ENCODE assay signal across 8 cellular contexts in the genomic region with DNA sequence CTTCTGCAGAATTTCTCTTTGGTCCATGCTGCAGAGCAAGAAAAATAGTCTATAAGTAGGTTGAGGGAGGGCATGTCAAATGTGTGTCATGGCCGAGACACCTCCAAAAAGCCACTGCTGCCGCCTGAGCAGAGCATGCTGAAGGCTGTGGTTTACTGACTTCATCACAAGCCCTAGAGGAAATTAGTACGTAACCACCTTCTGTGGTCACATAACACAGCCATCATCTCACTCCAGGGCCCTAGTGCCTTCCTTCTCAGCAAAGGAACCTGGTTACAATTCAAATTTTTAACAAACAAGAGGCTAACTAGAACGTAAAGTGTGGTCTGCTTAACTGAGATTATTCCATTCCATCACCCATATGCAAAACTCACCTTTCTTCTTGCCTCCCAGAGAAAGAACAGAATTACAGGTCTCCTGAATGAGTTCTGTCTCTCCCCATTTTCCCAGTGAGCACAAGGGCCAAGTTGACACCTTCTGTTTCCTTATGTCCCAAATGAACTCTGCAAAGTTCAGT. TPM values are rescaled to one million over a fixed set of nuclear protein-coding genes. Genes with fewer than 3 reads are reported as not detected.
DNase-seq lines count a peak whose midpoint lies in the region; ATAC-seq lines count a peak whose summit lies in the region.

Gene PTPN22, minus strand, starts transcription at position 116 of the 517 bp plus-strand sequence.

- H3K4me1 ChIP-seq in CD8-positive, alpha-beta memory T cell (ENCODE audit: insufficient read depth, low read length): peaks cover 73% of the 10 kb centered on the region

- no peaks in the 10 kb centered on the region for H3K36me3 ChIP-seq in CD8-positive, alpha-beta memory T cell (ENCODE audit: insufficient read depth, low read length)

- peaks cover 0 to 28% (median 8%) of the 10 kb centered on the region in 3 donors for H3K36me3 Mint-ChIP-seq in CD8-positive, alpha-beta memory T cell

- peak within 1 kb of the TSS; percentile 94 to 99 (median 98) for H3K27ac Mint-ChIP-seq in CD8-positive, alpha-beta memory T cell

- H3K4me3 Mint-ChIP-seq in CD8-positive, alpha-beta memory T cell: peak within 1 kb of the TSS; percentile 91 to 96 (median 93)

- no peaks in the 10 kb centered on the region for H3K27me3 ChIP-seq in CD8-positive, alpha-beta memory T cell (ENCODE audit: insufficient read depth, low read length, poor library complexity, severe bottlenecking)

- peak within 1 kb of the TSS; percentile 68 for H3K27ac ChIP-seq in CD8-positive, alpha-beta memory T cell (ENCODE audit: low read depth, low read length)

- H3K9me3 Mint-ChIP-seq in CD8-positive, alpha-beta memory T cell: no peaks in the 10 kb centered on the region

- peak; percentile 68 to 94 (median 87) for DNase-seq in CD8-positive, alpha-beta memory T cell
- DNase-seq in Jurkat, Clone E6-1 (ENCODE audit: low read depth, low spot score): peak; percentile 95
- peak; percentile 79 to 81 for DNase-seq in activated CD4-positive, alpha-beta T cell treated with anti-CD3 and anti-CD28 coated beads for 4 hours
- DNase-seq in effector CD4-positive, alpha-beta T cell: peak; percentile 76
- DNase-seq in non-pigmented ciliary epithelial cell (ENCODE audit: low read depth) (peak; percentile 73), ureter (ENCODE audit: low spot score) (peak; percentile 47), cerebellar cortex (ENCODE audit: low spot score) (no peak)

- peaks cover 77 to 88% (median 86%) of the 10 kb centered on the region in 3 donors for H3K4me1 Mint-ChIP-seq in CD8-positive, alpha-beta memory T cell

- CTCF ChIA-PET in CD8-positive, alpha-beta memory T cell (lab: Charles Lee): interaction anchor here (1.0 to 1.1 kb wide), 2 partner anchors 32 to 57 kb away, joined by 3 to 6 read pairs; partner anchors contain the start of genes AP4B1 and HIPK1

- H3K4me3 ChIP-seq in CD8-positive, alpha-beta memory T cell (ENCODE audit: low read length): peak within 1 kb of the TSS; percentile 69
- H3K4me3 ChIP-seq in Jurkat, Clone E6-1 (ENCODE audit: low read length): peak within 1 kb of the TSS; percentile 63

- H3K9me3 ChIP-seq in CD8-positive, alpha-beta memory T cell (ENCODE audit: low read length): no peaks in the 10 kb centered on the region

- H3K27me3 Mint-ChIP-seq in CD8-positive, alpha-beta memory T cell: no peaks in the 10 kb centered on the region

- POLR2A ChIA-PET in CD8-positive, alpha-beta memory T cell (lab: Charles Lee): interaction anchor here (1.3 kb wide), 1 partner anchor 33 kb away, joined by 7 read pairs; the partner anchor contains the start of genes AP4B1 and DCLRE1B

- ATAC-seq in GM21526 (IDR thresholded peaks at IDR 0.05; ENCODE audit: low FRiP score, unreplicated experiment): peak; percentile 87

RNA-seq across cellular contexts. Expression of gene PTPN22, which starts in this region (rescaled TPM):
- 10 to 100 TPM; 57.7 to 66.5 TPM for total RNA-seq in CD8-positive, alpha-beta memory T cell
- polyA plus RNA-seq in CD8-positive, alpha-beta memory T cell: 83.2 TPM
- polyA plus RNA-seq in Jurkat, Clone E6-1 (2012; ENCODE audit: insufficient read depth, insufficient read length): 8.0 TPM
- total RNA-seq in ureter: 5.2 TPM
